Comparison of ENCODE assay signal across 8 cellular contexts in the genomic region with DNA sequence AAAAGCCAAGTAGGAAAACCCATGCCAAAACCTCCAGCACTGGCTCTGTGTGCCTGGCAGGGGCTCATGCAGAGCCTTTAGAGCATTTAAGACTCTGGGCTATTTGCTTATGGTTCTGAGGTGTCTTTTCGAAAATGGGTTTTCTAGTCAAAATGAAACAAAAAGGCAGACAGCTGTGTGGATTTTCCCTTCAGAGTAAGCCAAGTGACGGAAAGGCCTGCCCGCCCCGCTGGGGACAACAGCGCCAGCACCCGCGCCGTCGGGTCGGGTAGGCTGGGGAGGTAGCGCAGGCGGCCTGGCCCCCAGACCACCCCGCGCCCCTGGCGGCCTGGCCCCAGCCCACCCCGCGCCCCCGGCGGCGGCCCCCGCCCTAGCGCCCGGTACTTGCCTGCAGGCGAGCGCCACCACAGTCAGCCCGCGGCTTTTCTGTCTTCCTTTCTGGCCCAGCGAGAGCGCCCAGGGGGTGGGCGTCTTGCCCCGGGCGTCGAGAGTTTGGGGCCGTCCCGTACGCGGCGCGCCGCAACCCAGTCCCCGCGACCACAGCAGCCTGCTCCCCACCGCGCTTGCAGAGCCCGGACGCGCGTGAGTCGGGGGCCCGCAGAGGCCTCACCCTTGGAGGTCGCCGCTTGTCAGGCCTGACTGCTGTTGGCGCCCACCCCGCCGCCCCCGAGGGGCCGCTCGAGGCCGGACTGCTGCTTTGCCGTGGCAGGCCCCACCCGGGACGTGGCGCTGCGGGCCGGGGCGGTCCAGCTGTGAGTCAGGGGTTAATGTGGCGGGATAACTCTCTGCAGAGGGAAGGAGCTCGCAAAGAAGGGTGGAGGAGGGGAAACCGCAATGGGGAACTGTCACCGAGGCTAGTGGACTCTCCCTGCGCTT.
DNase-seq lines count a peak whose midpoint lies in the region; ATAC-seq and TF ChIP-seq lines count a peak whose summit lies in the region.

A gene with protein sequence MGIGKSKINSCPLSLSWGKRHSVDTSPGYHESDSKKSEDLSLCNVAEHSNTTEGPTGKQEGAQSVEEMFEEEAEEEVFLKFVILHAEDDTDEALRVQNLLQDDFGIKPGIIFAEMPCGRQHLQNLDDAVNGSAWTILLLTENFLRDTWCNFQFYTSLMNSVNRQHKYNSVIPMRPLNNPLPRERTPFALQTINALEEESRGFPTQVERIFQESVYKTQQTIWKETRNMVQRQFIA (minus strand): TSS at position 771 of the 876 bp plus-strand sequence. CDS start 21,223 bp downstream, outside the sequence.

- DNase-seq in NCI-H1092 treated with DMSO at 0.1 percent for 48 hours (lab: John Stamatoyannopoulos, UW): peak; percentile 19
- DNase-seq in NCI-H1092 (lab: John Stamatoyannopoulos, UW): no peak
- peak; percentile 31 for DNase-seq in NCI-H526 treated with DMSO at 0.1 percent for 48 hours (lab: John Stamatoyannopoulos, UW)
- DNase-seq in activated T-helper 1 cell treated with Interleukin-2 at 50 U/mL for 16 hours (ENCODE audit: low read depth): peak; percentile 35
- DNase-seq in fibroblast of peridontal ligament (ENCODE audit: extremely low read depth): peak; percentile 52

- no peaks in the 10 kb centered on the region for H3K36me3 ChIP-seq in subcutaneous abdominal adipose tissue (ENCODE audit: control insufficient read depth in 5 of 5, insufficient read depth in 5 of 5, low read length in 5 of 5)

- TF ChIP-seq CTCF in nephron (IDR thresholded peaks at IDR 0.05; ENCODE audit: unreplicated experiment in 3 of 3): peak in 2 of 3 experiments; percentile 13 to 16

- peak within 1 kb of the TSS; percentile 87 to 92 (median 88) for H3K9ac ChIP-seq in subcutaneous abdominal adipose tissue (ENCODE audit: low read length in 5 of 5)

- peak within 1 kb of the TSS; percentile 78 to 86 (median 84) for H3K4me3 ChIP-seq in subcutaneous abdominal adipose tissue (ENCODE audit: low read depth in 1 of 5, low read length in 5 of 5)

- H3K9me3 Mint-ChIP-seq in nephron: no peaks in the 10 kb centered on the region

- no peaks in the 10 kb centered on the region for H3K27me3 ChIP-seq in subcutaneous abdominal adipose tissue (ENCODE audit: control insufficient read depth in 5 of 5, insufficient read depth in 4 of 5, low read length in 5 of 5)

- ATAC-seq in HG02759 (IDR thresholded peaks at IDR 0.05; ENCODE audit: unreplicated experiment): peak; percentile 85

- H3K4me3 Mint-ChIP-seq in nephron: peak within 1 kb of the TSS; percentile 79 to 85 (median 84)

- H3K27ac Mint-ChIP-seq in nephron: peak within 1 kb of the TSS; percentile 65 to 89 (median 84)

- H3K36me3 Mint-ChIP-seq in nephron (ENCODE audit: low read depth): peaks cover 19% of the 10 kb centered on the region

- peaks cover 2 to 36% (median 33%) of the 10 kb centered on the region in 5 donors for H3K4me1 ChIP-seq in subcutaneous abdominal adipose tissue (ENCODE audit: control insufficient read depth in 5 of 5, insufficient read depth in 5 of 5, low read length in 5 of 5)

- H3K9me3 ChIP-seq in subcutaneous abdominal adipose tissue (ENCODE audit: control insufficient read depth in 5 of 5, low read length in 5 of 5): no peaks in the 10 kb centered on the region

- peaks cover 20% of the 10 kb centered on the region for H3K4me1 Mint-ChIP-seq in nephron

- H3K27me3 Mint-ChIP-seq in nephron (ENCODE audit: low read depth): no peaks in the 10 kb centered on the region

- peak within 1 kb of the TSS; percentile 94 for H3K27ac ChIP-seq in subcutaneous abdominal adipose tissue (ENCODE audit: low read depth, low read length)
